ENCODE assay signal across 1 cellular context in the genomic region with DNA sequence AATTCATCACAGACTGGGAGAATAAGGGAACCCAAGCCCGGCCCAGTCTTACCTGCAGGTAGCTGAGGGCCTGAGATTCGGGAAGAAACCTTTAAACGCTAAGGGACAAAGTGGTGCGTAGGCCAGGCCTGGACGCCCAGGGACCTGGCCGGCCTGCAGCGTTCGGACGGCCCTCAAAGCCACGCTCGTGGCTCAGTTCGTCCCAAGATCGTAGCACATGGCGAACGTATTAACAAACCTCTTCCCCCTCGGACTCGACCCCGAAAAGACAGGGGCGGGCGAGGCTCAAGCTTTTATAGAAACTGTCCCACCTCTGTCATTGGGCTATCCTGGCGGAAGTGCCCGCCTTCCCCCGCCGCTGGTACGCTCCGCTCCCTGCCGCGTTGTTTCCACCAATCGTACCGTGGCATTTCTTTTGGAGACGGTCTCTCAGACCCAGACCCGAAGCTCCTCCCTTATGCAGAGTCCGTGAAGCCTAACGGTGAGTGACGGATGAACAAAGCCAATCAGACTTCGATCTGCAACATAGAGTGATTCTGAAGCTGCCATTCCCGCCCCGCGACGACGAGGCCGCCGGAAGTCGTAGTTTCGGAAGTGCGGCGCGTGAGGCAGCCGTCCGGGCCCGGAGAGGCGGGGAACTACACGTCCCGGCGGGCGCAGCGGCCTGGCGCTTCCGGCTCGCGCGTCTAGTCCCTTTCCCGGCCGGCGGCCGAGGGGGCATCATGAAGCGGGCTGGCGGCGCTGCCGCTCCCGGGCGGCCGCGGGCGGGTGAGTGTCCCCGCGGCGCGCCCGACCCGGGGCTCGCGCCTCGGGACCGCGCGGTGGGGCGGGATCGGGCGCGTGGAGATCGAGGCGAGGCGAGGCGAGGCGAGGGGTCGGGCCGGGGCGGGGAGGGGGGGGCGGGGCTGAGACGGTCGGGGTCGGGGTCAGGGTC.
TF ChIP-seq lines count a peak whose summit lies in the region.

Gene TRAF7, plus strand, starts transcription at position 692 of the 934 bp plus-strand sequence. CDS start 8,139 bp downstream, outside the sequence.

TF ChIP-seq in GM23338, 12 proteins besides CTCF, POLR2A, EP300 and RAD21:
- TF ChIP-seq ETS1 (IDR thresholded peaks at IDR 0.05) (peak; percentile 94), POLR2AphosphoS5 (IDR thresholded peaks at IDR 0.05; ENCODE audit: low read depth) (peak; percentile 100), NANOG (IDR thresholded peaks at IDR 0.05; ENCODE audit: borderline replicate concordance) (no peak), ZNF114 (CRISPR knock-in tag; IDR thresholded peaks at IDR 0.05) (peak; percentile 94; the same call in 1 of the 2 replicates), STAT1 (IDR thresholded peaks at IDR 0.05; ENCODE audit: unreplicated experiment) (no peak), JUNB (IDR thresholded peaks at IDR 0.05; ENCODE audit: unreplicated experiment) (no peak), ZNF462 (CRISPR knock-in tag; IDR thresholded peaks at IDR 0.05) (no peak), REST (IDR thresholded peaks at IDR 0.05; ENCODE audit: unreplicated experiment) (peak; percentile 33), EZH2 (IDR thresholded peaks at IDR 0.05; ENCODE audit: low read depth, unreplicated experiment) (no peak), EZH2phosphoT487 (IDR thresholded peaks at IDR 0.05; ENCODE audit: unreplicated experiment) (no peak), CREB1 (CRISPR knock-in tag; IDR thresholded peaks at IDR 0.05; ENCODE audit: low read depth) (peak; percentile 86), ZNF331 (CRISPR knock-in tag; IDR thresholded peaks at IDR 0.05; ENCODE audit: low read depth) (no peak)
TF ChIP-seq in GM23338: peak in this region for 5.
